Comparison of ENCODE assay signal across 20 cellular contexts in genomic region chr5:107948377-107948776, GRCh38.
DNase-seq lines count a peak whose midpoint lies in the region; ATAC-seq and TF ChIP-seq lines count a peak whose summit lies in the region.
"Had no signal": no experiment of that assay in that cellular context is flagged by ENCODE, and none has a peak within 500 bp of the region (broad histone marks: within the 10 kb centered on the region; RNA-seq: fewer than 3 reads in every experiment).

No MANE protein-coding gene starts in this region.

- ATAC-seq in GM18511 (IDR thresholded peaks at IDR 0.05; ENCODE audit: unreplicated experiment), result no peak
- ATAC-seq: activated CD8-positive, alpha-beta T cell treated with anti-CD3 and anti-CD28 coated beads for 36 hours; gastroesophageal sphincter; HCT116; upper lobe of right lung had no signal

- H3K27ac ChIP-seq in 22Rv1, result peak overlapping the region; percentile 33
- H3K27ac ChIP-seq: breast epithelium, colonic mucosa, gastroesophageal sphincter, KMS-11, upper lobe of right lung had no signal

- peak; percentile 37 for DNase-seq in DMS153 (lab: John Stamatoyannopoulos, UW)
- peak; percentile 12 to 71 for DNase-seq in NCI-H187 (lab: John Stamatoyannopoulos, UW)
- DNase-seq in NCI-H69 (lab: John Stamatoyannopoulos, UW), result peak; percentile 96
- DNase-seq in stimulated activated CD4-positive, alpha-beta T cell treated with anti-CD3 and anti-CD28 coated beads, Interleukin-15, amount 100 ng/mL, for 24 hours, result no peak
- no peak for DNase-seq in T-helper 2 cell treated with Interferon-gamma antibody and Interleukin-4, amounts not matched to agents 5 μg/mL and 100 μg/mL, for 36 hours (ENCODE audit: low spot score)
- DNase-seq: activated CD4-positive, CD25-positive, alpha-beta regulatory T cell; activated CD8-positive, alpha-beta T cell treated with anti-CD3 and anti-CD28 coated beads for 36 hours; activated gamma-delta T cell; activated T-cell treated with anti-CD3 and anti-CD28 coated beads for 4 hours; colonic mucosa; DMS53; mammary epithelial cell; NCI-H510A; upper lobe of right lung had no signal

- no peak overlapping the region for H3K4me3 Mint-ChIP-seq in T-helper 2 cell treated with Interferon-gamma antibody and Interleukin-4, amounts not matched to agents 5 μg/mL and 100 μg/mL, for 36 hours
- H3K4me3 Mint-ChIP-seq: activated CD8-positive, alpha-beta T cell treated with anti-CD3 and anti-CD28 coated beads for 36 hours had no signal

- H3K9me3 Mint-ChIP-seq in T-helper 2 cell treated with Interferon-gamma antibody and Interleukin-4, amounts not matched to agents 5 μg/mL and 100 μg/mL, for 36 hours, result no peaks in the 10 kb centered on the region
- H3K9me3 Mint-ChIP-seq: activated CD8-positive, alpha-beta T cell treated with anti-CD3 and anti-CD28 coated beads for 36 hours had no signal

- no peaks in the 10 kb centered on the region for H3K27me3 Mint-ChIP-seq in T-helper 2 cell treated with Interferon-gamma antibody and Interleukin-4, amounts not matched to agents 5 μg/mL and 100 μg/mL, for 36 hours (ENCODE audit: low read depth)
- H3K27me3 Mint-ChIP-seq: activated CD8-positive, alpha-beta T cell treated with anti-CD3 and anti-CD28 coated beads for 36 hours had no signal

- no peak for TF ChIP-seq CTCF in 22Rv1 (IDR thresholded peaks at IDR 0.05)

- H3K27ac Mint-ChIP-seq in T-helper 2 cell treated with Interferon-gamma antibody and Interleukin-4, amounts not matched to agents 5 μg/mL and 100 μg/mL, for 36 hours, result no peak overlapping the region

- H3K4me1 Mint-ChIP-seq in T-helper 2 cell treated with Interferon-gamma antibody and Interleukin-4, amounts not matched to agents 5 μg/mL and 100 μg/mL, for 36 hours (ENCODE audit: low read depth), result peaks cover 25% of the 10 kb centered on the region

- H3K36me3 Mint-ChIP-seq in T-helper 2 cell treated with Interferon-gamma antibody and Interleukin-4, amounts not matched to agents 5 μg/mL and 100 μg/mL, for 36 hours (ENCODE audit: low read depth), result peaks cover under 1% of the 10 kb centered on the region

Comparison
In these comparisons a context has a peak if more than half of its experiments do, and no peak if none do; other contexts are left out.
1. DNase-seq: peak in DMS153 (single experiment), NCI-H187 (2 of 2) and NCI-H69 (single experiment); none in stimulated activated CD4-positive, alpha-beta T cell treated with anti-CD3 and anti-CD28 coated beads, Interleukin-15, amount 100 ng/mL, for 24 hours (single experiment) and T-helper 2 cell treated with Interferon-gamma antibody and Interleukin-4, amounts not matched to agents 5 μg/mL and 100 μg/mL, for 36 hours (single experiment).